ENCODE assay signal across 11 cellular contexts in the genomic region with DNA sequence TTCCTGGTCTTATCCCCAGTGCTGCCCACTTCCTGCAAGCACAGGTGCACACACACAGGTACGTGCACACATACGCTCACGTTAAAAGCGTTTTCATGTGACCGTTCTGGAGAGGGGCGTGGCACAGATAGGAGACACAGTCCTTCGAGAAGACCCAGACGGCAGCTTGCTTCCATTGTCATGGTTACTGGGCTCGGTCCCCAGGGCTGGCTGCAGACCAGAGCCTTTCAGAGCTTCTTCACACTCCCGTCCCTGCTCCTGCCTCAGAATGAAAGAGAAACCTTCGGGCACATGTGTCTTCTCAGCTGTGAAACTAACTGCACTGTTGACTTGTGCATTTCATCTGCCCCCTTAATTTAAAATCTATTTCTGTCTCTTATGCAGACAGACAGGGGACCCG.
DNase-seq lines count a peak whose midpoint lies in the region; ATAC-seq and TF ChIP-seq lines count a peak whose summit lies in the region.
"Had no signal": no experiment of that assay in that cellular context is flagged by ENCODE, and none has a peak within 500 bp of the region (broad histone marks: within the 10 kb centered on the region; RNA-seq: fewer than 3 reads in every experiment).

No MANE protein-coding gene starts in this region.

- H3K14ac ChIP-seq in neuronal stem cell (ENCODE audit: low read length), result no peak overlapping the region

- H3K4me1 ChIP-seq in neuronal stem cell (ENCODE audit: control insufficient read depth in 2 of 2, insufficient read depth in 1 of 2, low read depth in 1 of 2, low read length in 2 of 2) (peaks cover 5 to 26% of the 10 kb centered on the region in 2 donors), psoas muscle (peaks cover 11% of the 10 kb centered on the region)
- H3K4me1 ChIP-seq: parathyroid adenoma had no signal

- H3K9ac ChIP-seq in neuronal stem cell (ENCODE audit: low read depth, low read length, poor library complexity), result no peak overlapping the region
- H3K9ac ChIP-seq: parathyroid adenoma had no signal

- H2BK120ac ChIP-seq in neuronal stem cell (ENCODE audit: low read depth, low read length), result no peak overlapping the region

- H3K9me3 ChIP-seq in neuronal stem cell (replicated peaks in 1 of 2; ENCODE audit: control insufficient read depth in 2 of 2, insufficient read depth in 1 of 2, low read depth in 1 of 2, low read length in 2 of 2) (no peaks in the 10 kb centered on the region), psoas muscle (no peaks in the 10 kb centered on the region)

- H2AK5ac ChIP-seq in neuronal stem cell (ENCODE audit: low read depth, low read length), result no peak overlapping the region

- peak in 42 of 58 donors; percentile 16 to 77 (median 42) for DNase-seq in anterior cingulate cortex (lab: John Stamatoyannopoulos, UW)
- no peak for DNase-seq in neuronal stem cell (ENCODE audit: low spot score)
- DNase-seq in psoas muscle, result no peak
- no peak for DNase-seq in NCI-H1930 (lab: John Stamatoyannopoulos, UW)
- no peak for DNase-seq in NK-92 (lab: John Stamatoyannopoulos, UW; ENCODE audit: unreplicated experiment)
- no peak for DNase-seq in NCI-H146 (lab: John Stamatoyannopoulos, UW)
- DNase-seq: T-cell had no signal

- peak overlapping the region; percentile 21 for H3K18ac ChIP-seq in neuronal stem cell (ENCODE audit: low read length)

- no peak overlapping the region for H4K91ac ChIP-seq in neuronal stem cell (ENCODE audit: low read depth, low read length, poor library complexity)

- no peak overlapping the region for H2BK15ac ChIP-seq in neuronal stem cell (ENCODE audit: low read length)

- H3K27me3 ChIP-seq in neuronal stem cell (ENCODE audit: control insufficient read depth in 3 of 3, insufficient read depth in 3 of 3, low read depth in 1 of 3, low read length in 3 of 3), result peaks cover 0 to 2% (median 0%) of the 10 kb centered on the region in 3 experiments
- H3K27me3 ChIP-seq in psoas muscle (ENCODE audit: insufficient read depth in 3 of 3, low read length in 2 of 3), result no peaks in the 10 kb centered on the region

- no peak overlapping the region for H3K4me2 ChIP-seq in neuronal stem cell (ENCODE audit: insufficient read depth, low read length, poor library complexity, severe bottlenecking)

- H3K4me3 ChIP-seq in neuronal stem cell (ENCODE audit: low read length in 2 of 2), result no peak overlapping the region
- no peak overlapping the region for H3K4me3 ChIP-seq in psoas muscle

- H4K8ac ChIP-seq in neuronal stem cell (ENCODE audit: low read depth, low read length), result no peak overlapping the region

- no peak overlapping the region for H3K23ac ChIP-seq in neuronal stem cell (ENCODE audit: low read depth, low read length, poor library complexity)

- peak; percentile 84 for ATAC-seq in GM19023 (IDR thresholded peaks at IDR 0.05; ENCODE audit: unreplicated experiment)
- peak; percentile 54 for ATAC-seq in HG02884 (IDR thresholded peaks at IDR 0.05; ENCODE audit: unreplicated experiment)
- ATAC-seq in psoas muscle, result no peak
- ATAC-seq: HCT116, T-cell had no signal

- H2BK5ac ChIP-seq in neuronal stem cell (ENCODE audit: low read length), result no peak overlapping the region

- WGBS in neuronal stem cell (ENCODE audit: extremely low coverage in 2 of 2, insufficient read length in 2 of 2, insufficient replicate concordance in 1 of 2), 2 donors, result no CpG with 5 or more reads among the region's 12 CpGs
- 46 to 69% (median 46%) methylated on average over 12 of the region's 12 CpGs for WGBS in psoas muscle, 3 donors

- intact Hi-C loops in psoas muscle (cut with DNase I), result no loop called here

- H2AFZ ChIP-seq in neuronal stem cell (ENCODE audit: low read length), result no peak overlapping the region
- H2AFZ ChIP-seq: parathyroid adenoma had no signal

- H3K27ac ChIP-seq in neuronal stem cell (replicated peaks; ENCODE audit: low read length) (no peak overlapping the region), psoas muscle (no peak overlapping the region)
- H3K27ac ChIP-seq: parathyroid adenoma had no signal

- no peak for TF ChIP-seq CTCF in psoas muscle (IDR thresholded peaks at IDR 0.05)

- no peak overlapping the region for H2BK12ac ChIP-seq in neuronal stem cell (ENCODE audit: low read length)

- H3K36me3 ChIP-seq in neuronal stem cell (replicated peaks in 1 of 2; ENCODE audit: control insufficient read depth in 2 of 2, insufficient read depth in 2 of 2, low read length in 2 of 2), result no peaks in the 10 kb centered on the region
- no peaks in the 10 kb centered on the region for H3K36me3 ChIP-seq in psoas muscle (ENCODE audit: insufficient read depth in 1 of 2, low read depth in 1 of 2)

- H3K79me1 ChIP-seq in neuronal stem cell (ENCODE audit: low read depth, low read length), result no peaks in the 10 kb centered on the region

- H3K4ac ChIP-seq in neuronal stem cell (ENCODE audit: low read length), result no peak overlapping the region

Comparison
In these comparisons a context has a peak if more than half of its experiments do, and no peak if none do; other contexts are left out.
1. ATAC-seq: peak in GM19023 (single experiment) and HG02884 (single experiment); none in psoas muscle (0 of 4).
2. DNase-seq: peak in anterior cingulate cortex (42 of 58); none in neuronal stem cell (single experiment), psoas muscle (0 of 2), NCI-H1930 (0 of 2), NK-92 (single experiment) and NCI-H146 (single experiment).